Comparison of ENCODE assay signal across 1 cellular context in the genomic region with DNA sequence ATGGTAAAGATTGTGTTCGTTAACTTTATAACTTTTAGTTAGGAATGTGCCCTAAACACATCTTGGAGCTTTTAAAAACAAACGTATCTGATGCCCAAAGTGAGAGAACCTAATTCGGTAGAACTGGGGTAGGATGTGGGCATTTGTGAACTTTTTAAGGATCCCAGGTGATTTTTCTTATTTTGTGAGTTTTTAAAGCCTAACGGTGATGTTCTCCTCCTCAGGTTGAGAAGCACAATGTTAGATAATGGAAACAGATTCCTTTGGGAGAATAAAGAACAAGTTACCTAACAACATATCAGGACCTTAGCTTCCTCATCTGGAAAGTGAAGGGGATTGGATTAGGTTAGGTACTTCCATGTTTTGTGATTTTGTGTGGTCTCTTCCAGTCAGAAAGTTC.
TF ChIP-seq lines count a peak whose summit lies in the region.

No MANE protein-coding gene starts in this region.

TF ChIP-seq in GM12878, 131 proteins besides CTCF, POLR2A, EP300 and RAD21:
- TF ChIP-seq HDAC6 (IDR thresholded peaks at IDR 0.05; ENCODE audit: unreplicated experiment) = no peak
- TF ChIP-seq CREM (IDR thresholded peaks at IDR 0.05; ENCODE audit: low read depth) = no peak
- no peak for TF ChIP-seq IKZF1 (conservative IDR thresholded peaks at IDR 0.05)
- no peak for TF ChIP-seq RFX5 (IDR thresholded peaks at IDR 0.05; ENCODE audit: low read depth, low read length)
- TF ChIP-seq, protein P1, sequence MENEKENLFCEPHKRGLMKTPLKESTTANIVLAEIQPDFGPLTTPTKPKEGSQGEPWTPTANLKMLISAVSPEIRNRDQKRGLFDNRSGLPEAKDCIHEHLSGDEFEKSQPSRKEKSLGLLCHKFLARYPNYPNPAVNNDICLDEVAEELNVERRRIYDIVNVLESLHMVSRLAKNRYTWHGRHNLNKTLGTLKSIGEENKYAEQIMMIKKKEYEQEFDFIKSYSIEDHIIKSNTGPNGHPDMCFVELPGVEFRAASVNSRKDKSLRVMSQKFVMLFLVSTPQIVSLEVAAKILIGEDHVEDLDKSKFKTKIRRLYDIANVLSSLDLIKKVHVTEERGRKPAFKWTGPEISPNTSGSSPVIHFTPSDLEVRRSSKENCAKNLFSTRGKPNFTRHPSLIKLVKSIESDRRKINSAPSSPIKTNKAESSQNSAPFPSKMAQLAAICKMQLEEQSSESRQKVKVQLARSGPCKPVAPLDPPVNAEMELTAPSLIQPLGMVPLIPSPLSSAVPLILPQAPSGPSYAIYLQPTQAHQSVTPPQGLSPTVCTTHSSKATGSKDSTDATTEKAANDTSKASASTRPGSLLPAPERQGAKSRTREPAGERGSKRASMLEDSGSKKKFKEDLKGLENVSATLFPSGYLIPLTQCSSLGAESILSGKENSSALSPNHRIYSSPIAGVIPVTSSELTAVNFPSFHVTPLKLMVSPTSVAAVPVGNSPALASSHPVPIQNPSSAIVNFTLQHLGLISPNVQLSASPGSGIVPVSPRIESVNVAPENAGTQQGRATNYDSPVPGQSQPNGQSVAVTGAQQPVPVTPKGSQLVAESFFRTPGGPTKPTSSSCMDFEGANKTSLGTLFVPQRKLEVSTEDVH (IDR thresholded peaks at IDR 0.05; ENCODE audit: low read depth, partially characterized antibody) = no peak
- no peak for TF ChIP-seq KAT2A (conservative IDR thresholded peaks at IDR 0.05; ENCODE audit: control insufficient read depth, low read depth, low read length)
- no peak for TF ChIP-seq TCF3 (IDR thresholded peaks at IDR 0.05; ENCODE audit: borderline replicate concordance, insufficient read depth, low read depth, low read length)
- TF ChIP-seq RB1 (IDR thresholded peaks at IDR 0.05; ENCODE audit: borderline replicate concordance) = no peak
- TF ChIP-seq ZNF622 (IDR thresholded peaks at IDR 0.05) = no peak
- TF ChIP-seq SMAD1 (IDR thresholded peaks at IDR 0.05; ENCODE audit: low read depth, partially characterized antibody) = no peak
- TF ChIP-seq, protein P2, sequence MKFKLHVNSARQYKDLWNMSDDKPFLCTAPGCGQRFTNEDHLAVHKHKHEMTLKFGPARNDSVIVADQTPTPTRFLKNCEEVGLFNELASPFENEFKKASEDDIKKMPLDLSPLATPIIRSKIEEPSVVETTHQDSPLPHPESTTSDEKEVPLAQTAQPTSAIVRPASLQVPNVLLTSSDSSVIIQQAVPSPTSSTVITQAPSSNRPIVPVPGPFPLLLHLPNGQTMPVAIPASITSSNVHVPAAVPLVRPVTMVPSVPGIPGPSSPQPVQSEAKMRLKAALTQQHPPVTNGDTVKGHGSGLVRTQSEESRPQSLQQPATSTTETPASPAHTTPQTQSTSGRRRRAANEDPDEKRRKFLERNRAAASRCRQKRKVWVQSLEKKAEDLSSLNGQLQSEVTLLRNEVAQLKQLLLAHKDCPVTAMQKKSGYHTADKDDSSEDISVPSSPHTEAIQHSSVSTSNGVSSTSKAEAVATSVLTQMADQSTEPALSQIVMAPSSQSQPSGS (IDR thresholded peaks at IDR 0.05; ENCODE audit: low read length) = no peak
- TF ChIP-seq FOS (IDR thresholded peaks at IDR 0.05; ENCODE audit: borderline replicate concordance, extremely low read depth, insufficient read length) = no peak
